In genomic region chr11:19281041-19281440, GRCh38 we compare ENCODE assay signal across 9 cellular contexts. TPM values are rescaled to one million over a fixed set of nuclear protein-coding genes. Genes with fewer than 3 reads are reported as not detected.
DNase-seq lines count a peak whose midpoint lies in the region; ATAC-seq and TF ChIP-seq lines count a peak whose summit lies in the region.
"Had no signal": no experiment of that assay in that cellular context is flagged by ENCODE, and none has a peak within 500 bp of the region (broad histone marks: within the 10 kb centered on the region; RNA-seq: fewer than 3 reads in every experiment).

No MANE protein-coding gene starts in this region.

- no peak overlapping the region for H3K27ac Mint-ChIP-seq in nephron

- H3K36me3 ChIP-seq in spleen = no peaks in the 10 kb centered on the region

- peak overlapping the region in 2 of 8 donors; percentile 0 to 32 for H3K4me3 ChIP-seq in spleen

- peaks cover 9% of the 10 kb centered on the region for H3K4me1 Mint-ChIP-seq in nephron

- intact Hi-C loops in spleen (cut with DNase I; ENCODE audit: low total_unique reads) = no loop called here

- no peaks in the 10 kb centered on the region for H3K36me3 Mint-ChIP-seq in nephron (ENCODE audit: low read depth)

- peak overlapping the region in 2 of 3 experiments; percentile 35 to 37 for H3K4me3 Mint-ChIP-seq in nephron

- H3K27ac ChIP-seq in spleen = no peak overlapping the region

- DNase-seq in NCI-H1417 (lab: John Stamatoyannopoulos, UW) = peak in 2 of 3 experiments; percentile 33 to 67
- DNase-seq in NCI-H1417 treated with DMSO at 0.1 percent for 48 hours (lab: John Stamatoyannopoulos, UW) = no peak
- DNase-seq in NCI-H748 (lab: John Stamatoyannopoulos, UW; ENCODE audit: unreplicated experiment) = peak; percentile 50
- DNase-seq in cerebellar nuclear complex (lab: John Stamatoyannopoulos, UW) = no peak
- DNase-seq in spleen = no peak
- DNase-seq: stimulated activated CD4-positive, alpha-beta T cell treated with anti-CD3 and anti-CD28 coated beads, Interleukin-4, amount 100 ng/mL, for 24 hours had no signal

- WGBS in spleen, 5 donors = 27 to 51% (median 46%) methylated on average over 5 of the region's 5 CpGs

- H3K9me3 Mint-ChIP-seq in nephron = no peaks in the 10 kb centered on the region

- peaks cover 0 to 21% (median 3%) of the 10 kb centered on the region in 6 donors for H3K4me1 ChIP-seq in spleen

- TF ChIP-seq POLR2A in spleen (IDR thresholded peaks at IDR 0.05) = no peak

- no peak for TF ChIP-seq CTCF in nephron (IDR thresholded peaks at IDR 0.05; ENCODE audit: unreplicated experiment in 3 of 3)
- no peak for TF ChIP-seq CTCF in spleen (IDR thresholded peaks at IDR 0.05 in 8 of 11, conservative IDR thresholded peaks at IDR 0.05 in 3 of 11)

- ATAC-seq in HG02623 (IDR thresholded peaks at IDR 0.05; ENCODE audit: unreplicated experiment) (peak; percentile 41), GM21526 (IDR thresholded peaks at IDR 0.05; ENCODE audit: low FRiP score, unreplicated experiment) (no peak)

- no peaks in the 10 kb centered on the region for H3K27me3 ChIP-seq in spleen (replicated peaks in 1 of 7)

- peaks cover 9% of the 10 kb centered on the region for H3K27me3 Mint-ChIP-seq in nephron (ENCODE audit: low read depth)

- H3K9me3 ChIP-seq in spleen = no peaks in the 10 kb centered on the region

RNA-seq across cellular contexts. Expression of gene E2F8, which starts 40.3 kb away (rescaled TPM):
- 1 to 10 TPM; 1.2 to 4.5 (median 2.3) TPM for total RNA-seq in spleen
- under 1 TPM; 0.22 to 0.99 (median 0.88) TPM for polyA plus RNA-seq in spleen

Comparison
In these comparisons a context has a peak if more than half of its experiments do, and no peak if none do; other contexts are left out.
1. DNase-seq: peak in NCI-H1417 (2 of 3) and NCI-H748 (single experiment); none in NCI-H1417 treated with DMSO at 0.1 percent for 48 hours (single experiment), cerebellar nuclear complex (0 of 2) and spleen (single experiment).